In the genomic region with DNA sequence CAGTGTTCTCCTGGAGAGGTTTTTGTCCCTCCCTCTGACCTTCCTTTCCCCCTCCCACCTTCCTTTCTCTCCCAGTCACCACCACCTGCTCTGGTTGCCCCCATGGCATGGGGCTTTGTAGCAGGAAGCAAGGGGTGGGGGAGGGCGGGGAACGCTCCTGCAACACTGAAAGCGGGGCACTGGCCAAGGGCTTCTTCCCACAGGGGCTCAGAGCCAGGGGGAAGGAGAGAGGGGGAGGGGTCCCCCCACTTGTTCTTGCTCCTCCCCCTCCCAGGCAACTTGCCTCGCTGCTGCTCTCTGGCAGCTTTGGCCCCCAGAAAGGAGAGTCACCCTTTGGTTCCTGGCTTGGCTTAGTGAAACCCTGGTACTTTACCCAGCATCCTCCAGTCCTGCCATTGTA, we compare ENCODE assay signal across 18 cellular contexts. TPM values are rescaled to one million over a fixed set of nuclear protein-coding genes. Genes with fewer than 3 reads are reported as not detected.
DNase-seq lines count a peak whose midpoint lies in the region; ATAC-seq, FAIRE-seq and TF ChIP-seq lines count a peak whose summit lies in the region.
"Had no signal": no experiment of that assay in that cellular context is flagged by ENCODE, and none has a peak within 500 bp of the region (broad histone marks: within the 10 kb centered on the region; RNA-seq: fewer than 3 reads in every experiment).

No MANE protein-coding gene starts in this region.

- H3K14ac ChIP-seq in H1 (ENCODE audit: insufficient read length) = no peak overlapping the region

- H2AFZ ChIP-seq in GM23338 (no peak overlapping the region), H1 (ENCODE audit: low read length) (no peak overlapping the region), osteoblast (ENCODE audit: low read length) (no peak overlapping the region)

- H3K9me3 Mint-ChIP-seq in GM23338 (no peaks in the 10 kb centered on the region), chondrocyte (ENCODE audit: low read depth) (no peaks in the 10 kb centered on the region)
- H3K9me3 Mint-ChIP-seq in activated naive CD4-positive, alpha-beta T cell treated with anti-CD3 and anti-CD28 coated beads, Interleukin-2, amount 50 U/mL, for 72 hours = no peaks in the 10 kb centered on the region
- H3K9me3 Mint-ChIP-seq: CD4-positive, CD25-positive, alpha-beta regulatory T cell; CD8-positive, alpha-beta memory T cell had no signal

- no peak overlapping the region for H3K4me2 ChIP-seq in GM23338
- no peak overlapping the region for H3K4me2 ChIP-seq in H1 (ENCODE audit: insufficient read depth in 1 of 2, low read depth in 2 of 2, low read length in 2 of 2)
- H3K4me2 ChIP-seq in osteoblast (ENCODE audit: insufficient read depth, low read length) = no peak overlapping the region

- peak overlapping the region; percentile 79; the same call in 1 of the 2 replicates for H4K8ac ChIP-seq in H1 (ENCODE audit: extremely low read depth, insufficient read depth, low read length)

- no peaks in the 10 kb centered on the region for H3K79me1 ChIP-seq in H1 (ENCODE audit: low read depth, low read length)

- H3K4me1 Mint-ChIP-seq in GM23338 = peaks cover 10% of the 10 kb centered on the region; the same call in 2 of the 3 replicates
- no peaks in the 10 kb centered on the region for H3K4me1 Mint-ChIP-seq in chondrocyte (ENCODE audit: low read depth)

- DNase-seq in GM23338 (ENCODE audit: low spot score) (peak; percentile 40), H1 (ENCODE audit: low read depth in 1 of 2, low spot score in 2 of 2) (no peak), medulla oblongata (ENCODE audit: extremely low spot score) (peak; percentile 24), osteoblast (ENCODE audit: insufficient read length, low spot score, missing footprints) (peak; percentile 22), uterus (no peak), chondrocyte (ENCODE audit: low spot score) (no peak)
- no peak for DNase-seq in activated naive CD4-positive, alpha-beta T cell treated with anti-CD3 and anti-CD28 coated beads, Interleukin-2, amount 50 U/mL, for 72 hours (ENCODE audit: low spot score in 2 of 2)
- DNase-seq: BE2C; CD4-positive, CD25-positive, alpha-beta regulatory T cell; CD8-positive, alpha-beta memory T cell; COR-L47; DMS 273 treated with DMSO at 0.1 percent for 48 hours; DMS53; DND-41; EL had no signal

- H3K9me2 ChIP-seq in GM23338 (ENCODE audit: insufficient read depth) = no peaks in the 10 kb centered on the region

- no peaks in the 10 kb centered on the region for H3F3A ChIP-seq in GM23338 (replicated peaks; ENCODE audit: low read depth)

- H3K23ac ChIP-seq in H1 (ENCODE audit: insufficient read length) = no peak overlapping the region

- H3K4me1 ChIP-seq in GM23338 (ENCODE audit: insufficient read depth) (no peaks in the 10 kb centered on the region), H1 (replicated peaks in 1 of 4; ENCODE audit: control insufficient read depth in 3 of 4, insufficient read depth in 4 of 4, low read length in 3 of 4) (peaks cover 0 to 8% (median 0%) of the 10 kb centered on the region in 4 experiments; a peak in 1 of 7 replicates), osteoblast (ENCODE audit: insufficient read depth, low read length) (no peaks in the 10 kb centered on the region), uterus (no peaks in the 10 kb centered on the region)
- H3K4me1 ChIP-seq: BE2C had no signal

- H3K27ac ChIP-seq in GM23338 (ENCODE audit: low read depth) (no peak overlapping the region), H1 (ENCODE audit: low read depth, low read length) (no peak overlapping the region), osteoblast (ENCODE audit: low read depth, low read length) (no peak overlapping the region), uterus (no peak overlapping the region)

- no peak overlapping the region for H3K4ac ChIP-seq in H1 (replicated peaks; ENCODE audit: insufficient read length, low read depth, low read length)

- TF ChIP-seq POLR2A in H1 (IDR thresholded peaks at IDR 0.05; ENCODE audit: control extremely low read depth in 1 of 2, low read depth in 2 of 2, low read length in 2 of 2) = no peak
- no peak for TF ChIP-seq POLR2A in uterus (IDR thresholded peaks at IDR 0.05)

- H2BK15ac ChIP-seq in H1 (ENCODE audit: low read length) = no peak overlapping the region

- no peaks in the 10 kb centered on the region for H4K20me1 ChIP-seq in GM23338 (replicated peaks; ENCODE audit: insufficient read depth)
- no peaks in the 10 kb centered on the region for H4K20me1 ChIP-seq in H1 (replicated peaks in 1 of 2; ENCODE audit: control insufficient read depth in 1 of 2, insufficient read depth in 2 of 2, low read length in 2 of 2)
- H4K20me1 ChIP-seq in osteoblast (ENCODE audit: insufficient read depth, low read length) = no peaks in the 10 kb centered on the region

- H3K4me3 ChIP-seq in GM23338 (no peak overlapping the region), H1 (ENCODE audit: extremely low read depth in 1 of 4, insufficient read depth in 2 of 4, low read depth in 3 of 4, low read length in 4 of 4) (no peak overlapping the region), osteoblast (ENCODE audit: insufficient read depth, low read length) (no peak overlapping the region), uterus (no peak overlapping the region)
- H3K4me3 ChIP-seq: GM12878 had no signal

- H2BK120ac ChIP-seq in H1 (replicated peaks; ENCODE audit: low read depth, low read length) = no peak overlapping the region

- no peak overlapping the region for H3K9ac ChIP-seq in H1 (replicated peaks in 1 of 4; ENCODE audit: extremely low read depth in 1 of 4, low read depth in 3 of 4, low read length in 3 of 4)

- H3K23me2 ChIP-seq in H1 (ENCODE audit: low read depth, low read length) = no peaks in the 10 kb centered on the region

- no peak for TF ChIP-seq RAD21 in H1 (IDR thresholded peaks at IDR 0.05 in 1 of 2, conservative IDR thresholded peaks at IDR 0.05 in 1 of 2; ENCODE audit: low read depth in 2 of 2, low read length in 2 of 2)

- WGBS in H1 (ENCODE audit: extremely low coverage in 1 of 2, insufficient coverage in 1 of 2, insufficient read length in 1 of 2, insufficient replicate concordance in 2 of 2, low coverage in 1 of 2, low lambda C conversion rate in 2 of 2, missing lambda C conversion rate in 1 of 2), 2 experiments = no CpG with 5 or more reads among the region's 4 CpGs

- no peak overlapping the region for H4K91ac ChIP-seq in H1 (replicated peaks; ENCODE audit: insufficient read length, low read length)

- H4K5ac ChIP-seq in H1 (ENCODE audit: insufficient read length, low read depth, low read length) = no peak overlapping the region

- H3K27me3 Mint-ChIP-seq in GM23338 (ENCODE audit: insufficient read depth, low read depth, poor library complexity) (peaks cover 4% of the 10 kb centered on the region), chondrocyte (ENCODE audit: low read depth) (no peaks in the 10 kb centered on the region)
- H3K27me3 Mint-ChIP-seq: CD4-positive, CD25-positive, alpha-beta regulatory T cell had no signal

- H3K27me3 ChIP-seq in GM23338 (ENCODE audit: insufficient read depth) (no peaks in the 10 kb centered on the region), H1 (replicated peaks in 1 of 4; ENCODE audit: control insufficient read depth in 3 of 4, extremely low read depth in 1 of 4, insufficient read depth in 3 of 4, low read length in 3 of 4) (no peaks in the 10 kb centered on the region), osteoblast (ENCODE audit: insufficient read depth, low read length) (no peaks in the 10 kb centered on the region), uterus (no peaks in the 10 kb centered on the region)
- H3K27me3 ChIP-seq: BE2C had no signal

- intact Hi-C loops in uterus (cut with DNase I; ENCODE audit: low total_unique reads) = no loop called here

- POLR2A ChIA-PET in H1 (lab: Charles Lee; ENCODE audit: partially characterized antibody) = no interaction called here

- CTCF ChIA-PET in H1 (lab: Charles Lee; ENCODE audit: partially characterized antibody) = interaction anchor here (1.0 to 1.2 kb wide), 2 partner anchors 10 to 49 kb away, joined by 3 read pairs; no protein-coding TSS in a partner anchor

- no peak overlapping the region for H2BK5ac ChIP-seq in H1 (ENCODE audit: low read depth, low read length)

- H3K79me2 ChIP-seq in GM23338 (replicated peaks; ENCODE audit: insufficient read depth) = no peaks in the 10 kb centered on the region
- H3K79me2 ChIP-seq in H1 (ENCODE audit: control insufficient read depth in 1 of 2, insufficient read depth in 2 of 2, low read length in 2 of 2) = no peaks in the 10 kb centered on the region
- no peaks in the 10 kb centered on the region for H3K79me2 ChIP-seq in osteoblast (ENCODE audit: insufficient read depth, low read length)

- H3K9me3 ChIP-seq in H1 (ENCODE audit: insufficient read depth in 2 of 2, low read depth in 1 of 2, low read length in 1 of 2) (no peaks in the 10 kb centered on the region), osteoblast (ENCODE audit: low read depth, low read length) (no peaks in the 10 kb centered on the region), uterus (no peaks in the 10 kb centered on the region)
- H3K9me3 ChIP-seq: BE2C had no signal

- H3K36me3 ChIP-seq in GM23338 (ENCODE audit: insufficient read depth) (no peaks in the 10 kb centered on the region), H1 (ENCODE audit: control insufficient read depth in 2 of 4, insufficient read depth in 4 of 4, low read length in 3 of 4) (peaks cover 0 to 10% (median 1%) of the 10 kb centered on the region in 4 experiments; a peak in 3 of 8 replicates), osteoblast (ENCODE audit: insufficient read depth, low read length) (peaks cover 10% of the 10 kb centered on the region), uterus (no peaks in the 10 kb centered on the region)
- H3K36me3 ChIP-seq: BE2C had no signal

- H2BK20ac ChIP-seq in H1 (ENCODE audit: low read length) = no peak overlapping the region

- TF ChIP-seq EP300 in H1 (IDR thresholded peaks at IDR 0.05; ENCODE audit: borderline replicate concordance in 1 of 2, low read depth in 2 of 2, low read length in 2 of 2) = no peak

- no peak overlapping the region for H3K56ac ChIP-seq in H1 (replicated peaks; ENCODE audit: insufficient read length, low read depth, low read length)

- H3K4me3 Mint-ChIP-seq in GM23338 (no peak overlapping the region), chondrocyte (ENCODE audit: unreplicated experiment) (no peak overlapping the region)
- H3K4me3 Mint-ChIP-seq: CD4-positive, CD25-positive, alpha-beta regulatory T cell; CD8-positive, alpha-beta memory T cell had no signal

- no peak for FAIRE-seq in H1 (lab: Jason Lieb, UNC)
- FAIRE-seq: GM12878, H54 had no signal

- H3K36me3 Mint-ChIP-seq in GM23338 (ENCODE audit: low read depth) (no peaks in the 10 kb centered on the region), chondrocyte (ENCODE audit: low read depth) (peaks cover 4% of the 10 kb centered on the region)
- H3K36me3 Mint-ChIP-seq in activated naive CD4-positive, alpha-beta T cell treated with anti-CD3 and anti-CD28 coated beads, Interleukin-2, amount 50 U/mL, for 72 hours = no peaks in the 10 kb centered on the region
- H3K36me3 Mint-ChIP-seq: CD4-positive, CD25-positive, alpha-beta regulatory T cell had no signal

- H2AK5ac ChIP-seq in H1 (ENCODE audit: low read depth, low read length) = no peak overlapping the region

- H2BK12ac ChIP-seq in H1 (ENCODE audit: low read depth, low read length) = no peak overlapping the region

- no peak for TF ChIP-seq CTCF in GM23338 (conservative IDR thresholded peaks at IDR 0.05; ENCODE audit: low read depth in 2 of 2)
- TF ChIP-seq CTCF in H1 (IDR thresholded peaks at IDR 0.05; ENCODE audit: control extremely low read depth in 1 of 3, insufficient read depth in 1 of 3, low read depth in 1 of 3, low read length in 3 of 3) = no peak
- no peak for TF ChIP-seq CTCF in osteoblast (IDR thresholded peaks at IDR 0.05; ENCODE audit: extremely low read depth, low read depth, low read length)
- TF ChIP-seq CTCF in uterus (IDR thresholded peaks at IDR 0.05) = no peak
- no peak for TF ChIP-seq CTCF in chondrocyte (IDR thresholded peaks at IDR 0.05)

- ATAC-seq in GM23338 = peak; percentile 68
- ATAC-seq in GM21717 (IDR thresholded peaks at IDR 0.05; ENCODE audit: unreplicated experiment) = no peak
- no peak for ATAC-seq in activated naive CD4-positive, alpha-beta T cell treated with anti-CD3 and anti-CD28 coated beads, Interleukin-2, amount 50 U/mL, for 72 hours
- ATAC-seq: GM12878 had no signal

- no peak overlapping the region for H3K18ac ChIP-seq in H1 (ENCODE audit: extremely low read depth, low read length)

- no peak overlapping the region for H3K27ac Mint-ChIP-seq in GM23338
- H3K27ac Mint-ChIP-seq in chondrocyte (ENCODE audit: unreplicated experiment) = no peak overlapping the region
- H3K27ac Mint-ChIP-seq in activated naive CD4-positive, alpha-beta T cell treated with anti-CD3 and anti-CD28 coated beads, Interleukin-2, amount 50 U/mL, for 72 hours = no peak overlapping the region
- H3K27ac Mint-ChIP-seq: CD8-positive, alpha-beta memory T cell had no signal

RNA-seq across cellular contexts. Expression of a gene that starts 48.4 kb away (rescaled TPM):
- 2.2 and 2.6 TPM in 2 replicates for total RNA-seq in GM23338 (2014; rRNA removed; shearing (Covaris generic))
- polyA plus RNA-seq in GM23338 (2016; fragmentation: Nextera tagmentation; extraction: Ambion mirVana) = 2.3 and 2.7 TPM in 2 replicates
- 6.2 and 9.0 TPM in 2 replicates for total RNA-seq in H1 (2021; fragmentation: NEBNext Ultra II Directional; extraction: Animal tissue kit (Norgen Biotek cat#: 25700))
- 1.4 and 1.9 TPM in 2 replicates for polyA plus RNA-seq in H1 (2011; rRNA removed)
- polyA plus RNA-seq in H1 (2011; cell fraction: cytosol; rRNA removed) = 0.72 TPM
- polyA plus RNA-seq in H1 (2011; cell fraction: nucleus; rRNA removed) = 2.2 TPM
- 4.8 to 6.0 TPM (median 5.2 TPM) in 4 replicates for polyA plus RNA-seq in H1 (2012, experiment 1 of 2)
- 4.5 TPM for polyA plus RNA-seq in H1 (2012, experiment 2 of 2)
- polyA plus RNA-seq in H1 (2013, experiment 1 of 2) = 1.8 TPM
- polyA plus RNA-seq in H1 (2013, experiment 2 of 2) = 1.8 TPM
- polyA minus RNA-seq in H1 (2011; rRNA and poly(A)+ RNA removed) = 1.7 and 1.9 TPM in 2 replicates
- polyA minus RNA-seq in H1 (2011; cell fraction: cytosol; rRNA and poly(A)+ RNA removed) = 3.3 TPM
- polyA minus RNA-seq in H1 (2011; cell fraction: nucleus; rRNA and poly(A)+ RNA removed) = 2.1 TPM
- 1.4 and 1.8 TPM in 2 replicates for total RNA-seq in osteoblast
- total RNA-seq in uterus = 10 to 100 TPM in 1 of 4 donors, 1 to 10 TPM in 2, under 1 TPM in 1; 0.26 to 50.8 (median 4.3) TPM
- 19.7 to 20.6 TPM (median 20.0 TPM) in 3 replicates for total RNA-seq in chondrocyte
- total RNA-seq in activated naive CD4-positive, alpha-beta T cell treated with anti-CD3 and anti-CD28 coated beads, Interleukin-2, amount 50 U/mL, for 72 hours = 10 to 100 TPM in 1 of 2 donors, 1 to 10 TPM in 1; 5.9 to 10.0 TPM

Comparison
In these comparisons a context has a peak if more than half of its experiments do, and no peak if none do; other contexts are left out.
1. DNase-seq: peak in GM23338 (single experiment), medulla oblongata (single experiment) and osteoblast (single experiment); none in H1 (0 of 2), uterus (0 of 2), chondrocyte (single experiment) and activated naive CD4-positive, alpha-beta T cell treated with anti-CD3 and anti-CD28 coated beads, Interleukin-2, amount 50 U/mL, for 72 hours (0 of 2).